In the genomic region with DNA sequence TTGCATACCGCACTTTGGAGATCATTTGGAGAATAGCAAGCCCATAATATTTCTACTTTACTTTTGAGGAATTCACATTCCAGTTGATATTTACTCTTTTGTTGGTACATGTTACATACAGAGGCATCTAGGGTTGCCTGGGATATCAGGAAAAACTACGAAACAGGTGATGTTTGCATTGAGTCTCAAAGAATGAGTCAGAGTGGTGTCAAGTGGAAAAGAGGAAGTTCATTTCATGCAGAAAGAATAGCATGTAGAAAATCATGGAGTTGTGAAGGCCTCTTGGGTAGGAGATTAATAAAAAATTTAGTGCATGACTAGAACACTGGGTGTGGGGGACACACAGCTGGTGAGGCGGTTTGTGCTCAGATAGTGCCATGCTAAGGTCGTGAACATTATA, we compare ENCODE assay signal across 23 cellular contexts. TPM values are rescaled to one million over a fixed set of nuclear protein-coding genes. Genes with fewer than 3 reads are reported as not detected.
DNase-seq lines count a peak whose midpoint lies in the region; ATAC-seq, FAIRE-seq and TF ChIP-seq lines count a peak whose summit lies in the region.
"Had no signal": no experiment of that assay in that cellular context is flagged by ENCODE, and none has a peak within 500 bp of the region (broad histone marks: within the 10 kb centered on the region; RNA-seq: fewer than 3 reads in every experiment).

No MANE protein-coding gene starts in this region.

- CTCF ChIA-PET in A549 (lab: Yijun Ruan, JAX), result no interaction called here

- no peak for FAIRE-seq in A549 (lab: Jason Lieb, UNC)
- FAIRE-seq: G401.6, HTR-8/SVneo, islet of Langerhans had no signal

- no peak overlapping the region for H3K4me3 ChIP-seq in A549
- H3K4me3 ChIP-seq: skin epidermis had no signal

- WGBS in A549 (ENCODE audit: missing lambda C conversion rate), result 58% methylated on average over 4 of the region's 4 CpGs

- peak; percentile 56 to 59; a peak in 2 of 6 replicates for ATAC-seq in A549
- peak; percentile 68 for ATAC-seq in GM19351 (IDR thresholded peaks at IDR 0.05; ENCODE audit: unreplicated experiment)
- no peak for ATAC-seq in GM21423 (IDR thresholded peaks at IDR 0.05; ENCODE audit: unreplicated experiment)
- ATAC-seq: activated naive CD8-positive, alpha-beta T cell treated with anti-CD3 and anti-CD28 coated beads, Interleukin-2, amount 50 U/mL, for 24 hours; Panc1; stimulated activated naive CD8-positive, alpha-beta T cell treated with anti-CD3 and anti-CD28 coated beads, Interleukin-15, Interleukin-2, amounts not matched to agents 100 U/mL and 50 U/mL, for 24 hours had no signal

- no peaks in the 10 kb centered on the region for H3K9me3 ChIP-seq in A549

- H3K36me3 Mint-ChIP-seq in activated T-helper 1 cell treated with anti-CD3 and anti-CD28 coated beads, Interleukin-12 subunit alpha, Interleukin-12 subunit beta, Interleukin-2, Interleukin-4 antibody, amounts not matched to agents 30 ng/mL and 10 ng/mL and 1 ng/mL, durations not matched to agents 14 hours and 24 hours and 36 hours (ENCODE audit: low read depth), result no peaks in the 10 kb centered on the region

- no peak for TF ChIP-seq EP300 in A549 (IDR thresholded peaks at IDR 0.05)

- H3K4me2 ChIP-seq in A549, result no peak overlapping the region

- DNase-seq in A549 (ENCODE audit: low read depth in 1 of 2, low spot score in 1 of 2) (peak; percentile 2 to 43), Kasumi-1 (lab: John Stamatoyannopoulos, UW) (peak; percentile 60 to 63), DMS153 (lab: John Stamatoyannopoulos, UW) (no peak), activated gamma-delta T cell treated with Interleukin-2 at 50 U/mL for 16 hours (no peak), NCI-H510A treated with DMSO at 0.1 percent for 48 hours (lab: John Stamatoyannopoulos, UW) (no peak)
- no peak for DNase-seq in activated T-helper 1 cell treated with anti-CD3 and anti-CD28 coated beads, Interleukin-12 subunit alpha, Interleukin-12 subunit beta, Interleukin-2, Interleukin-4 antibody, amounts not matched to agents 30 ng/mL and 10 ng/mL and 1 ng/mL, durations not matched to agents 14 hours and 24 hours and 36 hours (ENCODE audit: low spot score)
- DNase-seq: ACHN; activated CD4-positive, alpha-beta T cell treated with anti-CD3 and anti-CD28 coated beads, Interleukin-2, amount 10 ng/mL, durations not matched to agents 24 days and 14 days; activated naive CD8-positive, alpha-beta T cell treated with anti-CD3 and anti-CD28 coated beads, Interleukin-2, amount 50 U/mL, for 24 hours; HCEC 1CT; NCI-H1105 treated with DMSO at 0.1 percent for 48 hours; NCI-H226; nucleus accumbens; stimulated activated naive CD8-positive, alpha-beta T cell treated with anti-CD3 and anti-CD28 coated beads, Interleukin-15, Interleukin-2, amounts not matched to agents 100 U/mL and 50 U/mL, for 24 hours had no signal

- no peak for TF ChIP-seq RAD21 in A549 (conservative IDR thresholded peaks at IDR 0.05 in 1 of 2, IDR thresholded peaks at IDR 0.05 in 1 of 2)

- POLR2A ChIA-PET in A549 (lab: Yijun Ruan, JAX), result no interaction called here

- H3K27me3 Mint-ChIP-seq in activated T-helper 1 cell treated with anti-CD3 and anti-CD28 coated beads, Interleukin-12 subunit alpha, Interleukin-12 subunit beta, Interleukin-2, Interleukin-4 antibody, amounts not matched to agents 30 ng/mL and 10 ng/mL and 1 ng/mL, durations not matched to agents 14 hours and 24 hours and 36 hours (ENCODE audit: insufficient read depth), result peaks cover 5% of the 10 kb centered on the region
- H3K27me3 Mint-ChIP-seq: activated naive CD8-positive, alpha-beta T cell treated with anti-CD3 and anti-CD28 coated beads, Interleukin-2, amount 50 U/mL, for 24 hours; central memory CD8-positive, alpha-beta T cell had no signal

- peak overlapping the region; percentile 16 for H3K27ac Mint-ChIP-seq in activated T-helper 1 cell treated with anti-CD3 and anti-CD28 coated beads, Interleukin-12 subunit alpha, Interleukin-12 subunit beta, Interleukin-2, Interleukin-4 antibody, amounts not matched to agents 30 ng/mL and 10 ng/mL and 1 ng/mL, durations not matched to agents 14 hours and 24 hours and 36 hours
- H3K27ac Mint-ChIP-seq: activated CD4-positive, alpha-beta T cell treated with anti-CD3 and anti-CD28 coated beads, Interleukin-2, amount 10 ng/mL, durations not matched to agents 24 days and 14 days; activated naive CD8-positive, alpha-beta T cell treated with anti-CD3 and anti-CD28 coated beads, Interleukin-2, amount 50 U/mL, for 24 hours; T-helper 1 cell treated with Interleukin-12 subunit alpha and Interleukin-12 subunit beta and Interleukin-4 antibody, amounts not matched to agents 30 μg/mL and 1 μg/mL, for 36 hours had no signal

- TF ChIP-seq POLR2A in A549 (IDR thresholded peaks at IDR 0.05; ENCODE audit: low read length), result no peak

- no peaks in the 10 kb centered on the region for H3K9me3 Mint-ChIP-seq in activated T-helper 1 cell treated with anti-CD3 and anti-CD28 coated beads, Interleukin-12 subunit alpha, Interleukin-12 subunit beta, Interleukin-2, Interleukin-4 antibody, amounts not matched to agents 30 ng/mL and 10 ng/mL and 1 ng/mL, durations not matched to agents 14 hours and 24 hours and 36 hours
- H3K9me3 Mint-ChIP-seq: activated naive CD8-positive, alpha-beta T cell treated with anti-CD3 and anti-CD28 coated beads, Interleukin-2, amount 50 U/mL, for 24 hours; central memory CD8-positive, alpha-beta T cell; T-helper 1 cell treated with Interleukin-12 subunit alpha and Interleukin-12 subunit beta and Interleukin-4 antibody, amounts not matched to agents 30 μg/mL and 1 μg/mL, for 36 hours had no signal

- no peak overlapping the region for H3K4me3 Mint-ChIP-seq in activated T-helper 1 cell treated with anti-CD3 and anti-CD28 coated beads, Interleukin-12 subunit alpha, Interleukin-12 subunit beta, Interleukin-2, Interleukin-4 antibody, amounts not matched to agents 30 ng/mL and 10 ng/mL and 1 ng/mL, durations not matched to agents 14 hours and 24 hours and 36 hours
- H3K4me3 Mint-ChIP-seq: activated CD4-positive, alpha-beta T cell treated with anti-CD3 and anti-CD28 coated beads, Interleukin-2, amount 10 ng/mL, durations not matched to agents 24 days and 14 days; activated naive CD8-positive, alpha-beta T cell treated with anti-CD3 and anti-CD28 coated beads, Interleukin-2, amount 50 U/mL, for 24 hours; central memory CD8-positive, alpha-beta T cell; T-helper 1 cell treated with Interleukin-12 subunit alpha and Interleukin-12 subunit beta and Interleukin-4 antibody, amounts not matched to agents 30 μg/mL and 1 μg/mL, for 36 hours had no signal

- TF ChIP-seq CTCF in A549 (IDR thresholded peaks at IDR 0.05), result no peak

- H3K4me1 ChIP-seq in A549, result peaks cover 5% of the 10 kb centered on the region; the same call in 1 of the 3 replicates

- H3K27ac ChIP-seq in A549, result no peak overlapping the region
- H3K27ac ChIP-seq: skin epidermis had no signal

- intact Hi-C loops in activated T-helper 1 cell treated with anti-CD3 and anti-CD28 coated beads, Interleukin-12 subunit alpha, Interleukin-12 subunit beta, Interleukin-2, Interleukin-4 antibody, amounts not matched to agents 30 ng/mL and 10 ng/mL and 1 ng/mL, durations not matched to agents 14 hours and 24 hours and 36 hours (cut with micrococcal nuclease), result no loop called here

- no peaks in the 10 kb centered on the region for H3K4me1 Mint-ChIP-seq in activated T-helper 1 cell treated with anti-CD3 and anti-CD28 coated beads, Interleukin-12 subunit alpha, Interleukin-12 subunit beta, Interleukin-2, Interleukin-4 antibody, amounts not matched to agents 30 ng/mL and 10 ng/mL and 1 ng/mL, durations not matched to agents 14 hours and 24 hours and 36 hours (ENCODE audit: low read depth)
- H3K4me1 Mint-ChIP-seq: activated naive CD8-positive, alpha-beta T cell treated with anti-CD3 and anti-CD28 coated beads, Interleukin-2, amount 50 U/mL, for 24 hours; central memory CD8-positive, alpha-beta T cell had no signal

TF ChIP-seq in A549, 52 proteins besides CTCF, POLR2A, EP300 and RAD21:
- TF ChIP-seq FOSL2 (IDR thresholded peaks at IDR 0.05) (no peak), FOSL2 (CRISPR knock-in tag; IDR thresholded peaks at IDR 0.05) (0 out of 2 replicates have a peak, but pooled peaks have one; percentile 30), HOXB5 (CRISPR knock-in tag; IDR thresholded peaks at IDR 0.05) (no peak)

RNA-seq across cellular contexts. Expression of a gene that starts 33.5 kb away (rescaled TPM):
- polyA plus RNA-seq in A549 (2011; rRNA removed) (24.5 and 26.8 TPM in 2 replicates), A549 (2017; fragmentation: RNase III; extraction: RNeasy Plus Mini Kit Qiagen cat#74134 plus additional on column Dnase treatment) (20.8 to 22.0 TPM (median 21.5 TPM) in 3 replicates)
- 4.8 and 6.9 TPM in 2 replicates for polyA plus RNA-seq in A549 (2012; cell fraction: cytosol; rRNA removed)
- 2.4 and 2.9 TPM in 2 replicates for polyA plus RNA-seq in A549 (2012; cell fraction: nucleus; rRNA removed)
- 12.2 and 13.0 TPM in 2 replicates for polyA minus RNA-seq in A549 (2011; rRNA and poly(A)+ RNA removed)
- 17.0 and 19.1 TPM in 2 replicates for total RNA-seq in activated T-helper 1 cell treated with anti-CD3 and anti-CD28 coated beads, Interleukin-12 subunit alpha, Interleukin-12 subunit beta, Interleukin-2, Interleukin-4 antibody, amounts not matched to agents 30 ng/mL and 10 ng/mL and 1 ng/mL, durations not matched to agents 14 hours and 24 hours and 36 hours

Comparison
In these comparisons a context has a peak if more than half of its experiments do, and no peak if none do; other contexts are left out.
1. DNase-seq: peak in A549 (2 of 2) and Kasumi-1 (2 of 2); none in activated T-helper 1 cell treated with anti-CD3 and anti-CD28 coated beads, Interleukin-12 subunit alpha, Interleukin-12 subunit beta, Interleukin-2, Interleukin-4 antibody, amounts not matched to agents 30 ng/mL and 10 ng/mL and 1 ng/mL, durations not matched to agents 14 hours and 24 hours and 36 hours (single experiment), DMS153 (single experiment), activated gamma-delta T cell treated with Interleukin-2 at 50 U/mL for 16 hours (single experiment) and NCI-H510A treated with DMSO at 0.1 percent for 48 hours (single experiment).